In genomic region chr1:244970661-244971523, GRCh38 we compare ENCODE assay signal across 8 cellular contexts.
DNase-seq lines count a peak whose midpoint lies in the region; ATAC-seq and TF ChIP-seq lines count a peak whose summit lies in the region.

No MANE protein-coding gene starts in this region.

- H3K27me3 Mint-ChIP-seq in chondrocyte (ENCODE audit: low read depth), result no peaks in the 10 kb centered on the region

- ATAC-seq in HG03439 (IDR thresholded peaks at IDR 0.05; ENCODE audit: unreplicated experiment), result peak; percentile 74

- peak overlapping the region; percentile 92 for H3K4me3 Mint-ChIP-seq in chondrocyte (ENCODE audit: unreplicated experiment)

- H3K4me3 ChIP-seq in BJ (ENCODE audit: low read depth, low read length), result peak overlapping the region; percentile 75

- no peaks in the 10 kb centered on the region for H3K27me3 ChIP-seq in BJ (ENCODE audit: control insufficient read depth, insufficient read depth, low read length)

- no peaks in the 10 kb centered on the region for H3K36me3 ChIP-seq in BJ (ENCODE audit: control insufficient read depth, insufficient read depth, low read length)

- CTCF ChIA-PET in BJ (lab: Yijun Ruan, JAX), result interaction anchor here (0.5 to 1.0 kb wide), 4 partner anchors 12 to 213 kb away, joined by 3 to 4 read pairs (median 3); no protein-coding TSS in a partner anchor

- no peaks in the 10 kb centered on the region for H3K9me3 Mint-ChIP-seq in chondrocyte (ENCODE audit: low read depth)

- peak; percentile 80 for TF ChIP-seq POLR2A in GM19193 (IDR thresholded peaks at IDR 0.05; ENCODE audit: extremely low read depth, insufficient read depth, insufficient read length)

- peak; percentile 74 for DNase-seq in BJ (ENCODE audit: low read depth)
- DNase-seq in NCI-H460 (ENCODE audit: extremely low read depth, low read depth), result peak; percentile 98
- DNase-seq in activated CD4-positive, alpha-beta T cell treated with anti-CD3 and anti-CD28 coated beads for 1 hour, result peak; percentile 88
- DNase-seq in chondrocyte (ENCODE audit: low spot score), result peak; percentile 98
- DNase-seq in kidney tubule cell (ENCODE audit: low spot score), result peak; percentile 97
- DNase-seq in stimulated activated CD4-positive, alpha-beta T cell treated with anti-CD3 and anti-CD28 coated beads, Interleukin-1b, Interleukin-23, amount 100 ng/mL, for 1 hour (ENCODE audit: low read depth in 2 of 2), result peak; percentile 81 to 84

- POLR2A ChIA-PET in BJ (lab: Charles Lee), result interaction anchor here (0.5 to 0.9 kb wide), 4 partner anchors 16 to 136 kb away, joined by 3 to 12 read pairs (median 4); no protein-coding TSS in a partner anchor

- peak overlapping the region; percentile 100 for H3K27ac Mint-ChIP-seq in chondrocyte (ENCODE audit: unreplicated experiment)

- peak; percentile 66 for TF ChIP-seq CTCF in BJ (IDR thresholded peaks at IDR 0.05; ENCODE audit: insufficient read depth, low read depth, low read length)
- TF ChIP-seq CTCF in chondrocyte (IDR thresholded peaks at IDR 0.05), result peak; percentile 79

- H3K4me1 Mint-ChIP-seq in chondrocyte (ENCODE audit: low read depth), result peaks cover 25% of the 10 kb centered on the region

- no peaks in the 10 kb centered on the region for H3K36me3 Mint-ChIP-seq in chondrocyte (ENCODE audit: low read depth)

Comparison
In these comparisons a context has a peak if more than half of its experiments do, and no peak if none do; other contexts are left out.
1. Peak in every context shown above with its lines: DNase-seq, ATAC-seq and H3K4me3 ChIP-seq.